ENCODE assay signal across 9 cellular contexts in genomic region chr4:186726150-186726439, GRCh38. TPM values are rescaled to one million over a fixed set of nuclear protein-coding genes. Genes with fewer than 3 reads are reported as not detected.
A peak's percentile ranks its signal among the peaks of the same experiment; 100 is the strongest.
DNase-seq lines count a peak whose midpoint lies in the region; TF ChIP-seq lines count a peak whose summit lies in the region.
"Had no signal": no experiment of that assay in that cellular context is flagged by ENCODE, and none has a peak within 500 bp of the region (broad histone marks: within the 10 kb centered on the region; RNA-seq: fewer than 3 reads in every experiment).

No MANE protein-coding gene starts in this region.

- peaks cover 32% of the 10 kb centered on the region for H3K4me1 ChIP-seq in adipocyte (ENCODE audit: control insufficient read depth, insufficient read depth, low read length)
- H3K4me1 ChIP-seq in iPS-20b (ENCODE audit: insufficient read depth, low read length) = peaks cover 20% of the 10 kb centered on the region
- peaks cover 0 to 49% (median 38%) of the 10 kb centered on the region in 6 donors for H3K4me1 ChIP-seq in spleen

- 1 to 3% (median 3%) methylated on average over 11 to 21 of the region's 21 CpGs for WGBS in spleen, 5 donors

- no peak for TF ChIP-seq POLR2A in spleen (IDR thresholded peaks at IDR 0.05)

- intact Hi-C loops in spleen (cut with DNase I; ENCODE audit: low total_unique reads) = no loop called here

- TF ChIP-seq CTCF in HL-60 (IDR thresholded peaks at IDR 0.05; ENCODE audit: insufficient read depth, low read length) (no peak), spleen (IDR thresholded peaks at IDR 0.05 in 8 of 11, conservative IDR thresholded peaks at IDR 0.05 in 3 of 11) (no peak)

- H3K9me3 ChIP-seq in adipocyte (ENCODE audit: control insufficient read depth, low read length) (no peaks in the 10 kb centered on the region), iPS-20b (ENCODE audit: insufficient read depth, low read depth, low read length) (no peaks in the 10 kb centered on the region), spleen (peaks cover 0 to 12% (median 0%) of the 10 kb centered on the region in 8 donors)

- H3K27ac ChIP-seq in HL-60 (replicated peaks) = no peak overlapping the region
- H3K27ac ChIP-seq in iPS-20b (ENCODE audit: low read length) = no peak overlapping the region
- peak overlapping the region in 5 of 8 donors; percentile 5 to 61 (median 51) for H3K27ac ChIP-seq in spleen

- peak overlapping the region; percentile 97 for H3K9ac ChIP-seq in adipocyte (ENCODE audit: low read length)
- peak overlapping the region; percentile 90 for H3K9ac ChIP-seq in iPS-20b (ENCODE audit: low read depth, low read length)

- H3K36me3 ChIP-seq in adipocyte (ENCODE audit: control insufficient read depth, insufficient read depth, low read length, severe bottlenecking) = no peaks in the 10 kb centered on the region
- no peaks in the 10 kb centered on the region for H3K36me3 ChIP-seq in iPS-20b (ENCODE audit: insufficient read depth, low read depth, low read length)
- no peaks in the 10 kb centered on the region for H3K36me3 ChIP-seq in spleen

- peaks cover 47% of the 10 kb centered on the region for H3K27me3 ChIP-seq in HL-60 (ENCODE audit: insufficient read depth, poor library complexity, severe bottlenecking)
- no peaks in the 10 kb centered on the region for H3K27me3 ChIP-seq in adipocyte (replicated peaks; ENCODE audit: control insufficient read depth, insufficient read depth, low read length)
- H3K27me3 ChIP-seq in iPS-20b (ENCODE audit: insufficient read depth, low read length) = peaks cover 36% of the 10 kb centered on the region
- H3K27me3 ChIP-seq in spleen (replicated peaks in 1 of 7) = peaks cover 2 to 86% (median 58%) of the 10 kb centered on the region in 7 donors

- peak overlapping the region; percentile 36 for H3K4me3 ChIP-seq in HL-60 (replicated peaks; ENCODE audit: insufficient read depth, low read length)
- peak overlapping the region; percentile 99 for H3K4me3 ChIP-seq in adipocyte (ENCODE audit: low read length)
- peak overlapping the region; percentile 83 for H3K4me3 ChIP-seq in iPS-20b (ENCODE audit: low read length)
- peak overlapping the region; percentile 2 to 74 (median 36) for H3K4me3 ChIP-seq in spleen

- DNase-seq in HL-60 (ENCODE audit: low read depth in 1 of 2, low spot score in 1 of 2) = no peak
- no peak for DNase-seq in adipocyte (ENCODE audit: low read depth)
- DNase-seq in spleen = no peak
- DNase-seq in GM03348 (ENCODE audit: low spot score) = no peak
- no peak for DNase-seq in stimulated activated CD4-positive, alpha-beta T cell treated with anti-CD3 and anti-CD28 coated beads, Interleukin-15, amount 100 ng/mL, for 24 hours
- no peak for DNase-seq in HuH-7 (ENCODE audit: low spot score)
- DNase-seq: activated B cell treated with CpG ODN at 0.5 μM for 24 hours, naive B cell had no signal

RNA-seq across cellular contexts. Expression of gene FAT1, which starts 2.4 kb away (rescaled TPM):
- 10 to 100 TPM in 1 of 7 donors, 1 to 10 TPM in 6; 4.2 to 20.0 (median 6.8) TPM for total RNA-seq in spleen
- 1 to 10 TPM in 2 of 3 donors, under 1 TPM in 1; 0.87 to 1.9 (median 1.7) TPM for polyA plus RNA-seq in spleen
- total RNA-seq: activated B cell treated with CpG ODN at 0.5 μM for 24 hours had no signal

Comparison
In these comparisons a context has a peak if more than half of its experiments do, and no peak if none do; other contexts are left out.
1. H3K27ac ChIP-seq: peak in spleen (5 of 8); none in HL-60 (single experiment) and iPS-20b (single experiment).
2. H3K4me3 ChIP-seq: peak in every context shown above with its lines; median percentile 99 in adipocyte; 83 in iPS-20b; 36 in HL-60; 36 in spleen.